Comparison of ENCODE assay signal across 1 cellular context in the genomic region with DNA sequence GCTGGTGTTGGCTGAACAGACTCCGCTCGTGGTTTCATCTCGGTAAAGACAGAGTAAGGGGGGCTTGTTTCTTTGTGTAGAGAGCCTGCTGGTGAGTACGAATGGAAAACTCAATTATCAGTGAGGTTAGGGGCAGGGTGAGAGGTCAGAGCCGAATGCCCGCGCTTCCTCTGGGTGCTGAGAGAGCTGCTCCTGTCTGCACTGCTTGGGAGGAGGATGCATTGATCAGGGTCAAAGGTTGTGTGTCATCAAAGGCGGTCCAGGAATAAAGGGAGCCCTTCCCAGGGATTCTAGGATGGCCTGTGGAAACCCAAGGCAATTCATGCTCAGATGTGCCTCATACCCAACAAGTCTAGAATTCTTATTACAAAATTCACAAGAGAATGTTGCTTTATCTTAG.
TF ChIP-seq lines count a peak whose summit lies in the region.

No MANE protein-coding gene starts in this region.

TF ChIP-seq in GM23338, 12 proteins besides CTCF, POLR2A, EP300 and RAD21 (continued from another document):
- TF ChIP-seq JUNB (IDR thresholded peaks at IDR 0.05; ENCODE audit: unreplicated experiment): no peak
- TF ChIP-seq POLR2AphosphoS5 (IDR thresholded peaks at IDR 0.05; ENCODE audit: low read depth): no peak
TF ChIP-seq in GM23338: peak in this region for 0.
